Comparison of ENCODE assay signal across 24 cellular contexts in genomic region chr11:15468471-15468870, GRCh38.
A peak's percentile ranks its signal among the peaks of the same experiment; 100 is the strongest.
DNase-seq lines count a peak whose midpoint lies in the region.
"Had no signal": no experiment of that assay in that cellular context is flagged by ENCODE, and none has a peak within 500 bp of the region (broad histone marks: within the 10 kb centered on the region; RNA-seq: fewer than 3 reads in every experiment).

No MANE protein-coding gene starts in this region.

- no peak overlapping the region for H4K5ac ChIP-seq in mesendoderm (ENCODE audit: low read length)

- no peak overlapping the region for H3K4ac ChIP-seq in mesendoderm (ENCODE audit: low read depth, low read length)

- H3K36me3 ChIP-seq in mesendoderm (ENCODE audit: control insufficient read depth, insufficient read depth, low read length): no peaks in the 10 kb centered on the region
- H3K36me3 ChIP-seq: BLaER1 treated with 17β-estradiol and CSF1 and Interleukin-3, amounts not matched to agents 10 nM and 100 nM; SJSA1 had no signal

- H2BK15ac ChIP-seq in mesendoderm (replicated peaks; ENCODE audit: low read depth): no peak overlapping the region

- H3K23ac ChIP-seq in mesendoderm (ENCODE audit: low read length): no peak overlapping the region

- H3K18ac ChIP-seq in mesendoderm (ENCODE audit: low read length): no peak overlapping the region

- H3K4me3 ChIP-seq in mesendoderm (ENCODE audit: low read length): no peak overlapping the region
- H3K4me3 ChIP-seq: BLaER1 treated with 17β-estradiol and CSF1 and Interleukin-3, amounts not matched to agents 10 nM and 100 nM; SJSA1 had no signal

- H3K27me3 ChIP-seq in mesendoderm (ENCODE audit: insufficient read depth, low read length, poor library complexity): no peaks in the 10 kb centered on the region
- H3K27me3 ChIP-seq: BLaER1 treated with 17β-estradiol and CSF1 and Interleukin-3, amounts not matched to agents 10 nM and 100 nM had no signal

- H3K4me2 ChIP-seq in mesendoderm (ENCODE audit: low read length): no peak overlapping the region
- H3K4me2 ChIP-seq: BLaER1 treated with 17β-estradiol and CSF1 and Interleukin-3, amounts not matched to agents 10 nM and 100 nM; KMS-11 had no signal

- peak; percentile 33 for DNase-seq in GM03348 (ENCODE audit: low spot score)
- DNase-seq in astrocyte of the hippocampus (ENCODE audit: low read depth, low spot score): peak; percentile 30
- DNase-seq in fibroblast of peridontal ligament (ENCODE audit: extremely low read depth): peak; percentile 17
- DNase-seq in stromal cell of bone marrow (ENCODE audit: low read depth): peak; percentile 43
- DNase-seq in HPDE6-E6E7 (ENCODE audit: extremely low spot score): no peak
- no peak for DNase-seq in mesendoderm
- no peak for DNase-seq in RPMI8226
- DNase-seq: ACHN; Calu3; CD4-positive, alpha-beta memory T cell; DMS153; GF-D8; H7; MV-4-11; NCI-H1105 treated with DMSO at 0.1 percent for 48 hours; NCI-H1694; NCI-H2081 treated with DMSO at 0.1 percent for 48 hours; NCI-H2171 treated with DMSO at 0.1 percent for 48 hours; NCI-H526; OCI-M1 had no signal

- WGBS in mesendoderm (ENCODE audit: extremely low coverage, insufficient coverage, low lambda C conversion rate): no CpG with 5 or more reads among the region's 4 CpGs

- H3K56ac ChIP-seq in mesendoderm (ENCODE audit: low read length): no peak overlapping the region

- H3K79me2 ChIP-seq in mesendoderm (ENCODE audit: control insufficient read depth, insufficient read depth, low read length): no peaks in the 10 kb centered on the region

- no peaks in the 10 kb centered on the region for H3K79me1 ChIP-seq in mesendoderm (ENCODE audit: low read length)

- no peaks in the 10 kb centered on the region for H3K4me1 ChIP-seq in mesendoderm (ENCODE audit: control insufficient read depth, low read depth, low read length)
- H3K4me1 ChIP-seq: SJSA1 had no signal

- H2BK5ac ChIP-seq in mesendoderm (ENCODE audit: low read length): no peak overlapping the region

- H2AK5ac ChIP-seq in mesendoderm (ENCODE audit: low read length): no peak overlapping the region

- H3K27ac ChIP-seq in mesendoderm (ENCODE audit: low read depth, low read length): no peak overlapping the region
- H3K27ac ChIP-seq: BLaER1 treated with 17β-estradiol and CSF1 and Interleukin-3, amounts not matched to agents 10 nM and 100 nM; HL-60; KMS-11; SJSA1 had no signal

- H4K8ac ChIP-seq in mesendoderm (ENCODE audit: low read depth, low read length): no peak overlapping the region

- no peak overlapping the region for H3K9ac ChIP-seq in mesendoderm (ENCODE audit: low read length)
- H3K9ac ChIP-seq: BLaER1 treated with 17β-estradiol and CSF1 and Interleukin-3, amounts not matched to agents 10 nM and 100 nM; KMS-11 had no signal

- no peak overlapping the region for H2BK120ac ChIP-seq in mesendoderm (ENCODE audit: low read depth, low read length)

Comparison
In these comparisons a context has a peak if more than half of its experiments do, and no peak if none do; other contexts are left out.
1. DNase-seq: peak in GM03348 (single experiment), astrocyte of the hippocampus (single experiment), fibroblast of peridontal ligament (single experiment) and stromal cell of bone marrow (single experiment); none in HPDE6-E6E7 (single experiment), mesendoderm (single experiment) and RPMI8226 (single experiment).